ENCODE assay signal across 9 cellular contexts in genomic region chr17:58416937-58417299, GRCh38. TPM values are rescaled to one million over a fixed set of nuclear protein-coding genes. Genes with fewer than 3 reads are reported as not detected.
DNase-seq lines count a peak whose midpoint lies in the region; ATAC-seq and TF ChIP-seq lines count a peak whose summit lies in the region.
"Had no signal": no experiment of that assay in that cellular context is flagged by ENCODE, and none has a peak within 500 bp of the region (broad histone marks: within the 10 kb centered on the region; RNA-seq: fewer than 3 reads in every experiment).

No MANE protein-coding gene starts in this region.

- no peaks in the 10 kb centered on the region for H3K4me1 ChIP-seq in NT2/D1 (ENCODE audit: insufficient read depth, insufficient read length)
- no peaks in the 10 kb centered on the region for H3K4me1 ChIP-seq in esophagus (ENCODE audit: control insufficient read depth in 2 of 2, insufficient read depth in 2 of 2, low read length in 1 of 2)

- CTCF ChIA-PET in CD4-positive, alpha-beta T cell (lab: Charles Lee) = interaction anchor here (0.7 to 3.3 kb wide), 22 partner anchors 9 to 246 kb away, joined by 3 to 39 read pairs (median 5); partner anchors contain the start of genes MKS1 and SUPT4H1

- H3K27ac ChIP-seq in CD4-positive, alpha-beta T cell (ENCODE audit: low read depth, low read length) = no peak overlapping the region
- peak overlapping the region; percentile 81 for H3K27ac ChIP-seq in esophagus (ENCODE audit: low read depth in 2 of 2, low read length in 1 of 2)

- H3K9me3 ChIP-seq in CD4-positive, alpha-beta T cell (ENCODE audit: control insufficient read depth, low read length) = no peaks in the 10 kb centered on the region
- H3K9me3 ChIP-seq in NT2/D1 (ENCODE audit: insufficient read depth, low read length) (no peaks in the 10 kb centered on the region), esophagus (ENCODE audit: control insufficient read depth in 2 of 2, insufficient read depth in 1 of 2, low read depth in 1 of 2, low read length in 1 of 2) (no peaks in the 10 kb centered on the region)

- WGBS in esophagus, 2 donors = 32 to 34% methylated on average over 6 of the region's 6 CpGs

- peak overlapping the region; percentile 8 for H3K27ac Mint-ChIP-seq in CD4-positive, alpha-beta T cell
- no peak overlapping the region for H3K27ac Mint-ChIP-seq in nephron progenitor cell

- no peak for TF ChIP-seq CTCF in CD4-positive, alpha-beta T cell (IDR thresholded peaks at IDR 0.05)
- no peak for TF ChIP-seq CTCF in nephron progenitor cell (IDR thresholded peaks at IDR 0.05)

- peaks cover 15% of the 10 kb centered on the region for H3K4me1 Mint-ChIP-seq in CD4-positive, alpha-beta T cell (ENCODE audit: low read depth)
- H3K4me1 Mint-ChIP-seq in nephron progenitor cell = peaks cover 68% of the 10 kb centered on the region

- POLR2A ChIA-PET in CD4-positive, alpha-beta T cell (lab: Charles Lee) = interaction anchor here (0.9 to 2.0 kb wide), 17 partner anchors 9 to 410 kb away, joined by 3 to 51 read pairs (median 5); partner anchors contain the start of genes HSF5, SRSF1, SUPT4H1 and TSPOAP1

- peak overlapping the region; percentile 61 for H3K9ac ChIP-seq in NT2/D1 (ENCODE audit: insufficient read length, low read depth)

- H3K36me3 ChIP-seq in NT2/D1 (ENCODE audit: insufficient read depth, insufficient read length, low read length) = no peaks in the 10 kb centered on the region
- H3K36me3 ChIP-seq in esophagus (ENCODE audit: control insufficient read depth in 2 of 2, insufficient read depth in 2 of 2, low read length in 1 of 2) = no peaks in the 10 kb centered on the region

- intact Hi-C loops in CD4-positive, alpha-beta T cell (cut with DNase I, micrococcal nuclease) = loop anchor here (1.0 to 5.0 kb wide), 5 partner anchors 65 to 588 kb away; partner anchors contain the start of gene SUPT4H1 (in 2 of the 2)

- no peaks in the 10 kb centered on the region for H3K27me3 Mint-ChIP-seq in CD4-positive, alpha-beta T cell
- H3K27me3 Mint-ChIP-seq in nephron progenitor cell (ENCODE audit: low read depth, poor library complexity) = peaks cover 2% of the 10 kb centered on the region

- H3K4me3 Mint-ChIP-seq in CD4-positive, alpha-beta T cell = no peak overlapping the region
- peak overlapping the region; percentile 86 for H3K4me3 Mint-ChIP-seq in nephron progenitor cell

- H3K36me3 Mint-ChIP-seq in CD4-positive, alpha-beta T cell (ENCODE audit: low read depth) = no peaks in the 10 kb centered on the region
- H3K36me3 Mint-ChIP-seq in nephron progenitor cell (ENCODE audit: low read depth) = no peaks in the 10 kb centered on the region

- no peak for ATAC-seq in CD4-positive, alpha-beta T cell (ENCODE audit: poor library complexity)

- no peaks in the 10 kb centered on the region for H3K9me3 Mint-ChIP-seq in CD4-positive, alpha-beta T cell
- H3K9me3 Mint-ChIP-seq in nephron progenitor cell = no peaks in the 10 kb centered on the region
- H3K9me3 Mint-ChIP-seq: dendritic cell treated with granulocyte-macrophage colony-stimulating factor and Interleukin-4, amounts not matched to agents 40 ng/mL and 50 ng/mL, for 4 days had no signal

- DNase-seq in CD4-positive, alpha-beta T cell = no peak
- no peak for DNase-seq in NT2/D1 (ENCODE audit: low read depth, low spot score)
- peak; percentile 6 for DNase-seq in nephron progenitor cell
- no peak for DNase-seq in NCI-H187 treated with DMSO at 0.1 percent for 48 hours (lab: John Stamatoyannopoulos, UW)
- DNase-seq in Ammon's horn (ENCODE audit: low spot score) = no peak
- DNase-seq in NCI-H2171 (lab: John Stamatoyannopoulos, UW) = no peak
- no peak for DNase-seq in H4 (ENCODE audit: low spot score)

- H3K27me3 ChIP-seq in CD4-positive, alpha-beta T cell (ENCODE audit: control insufficient read depth, insufficient read depth, low read length) = no peaks in the 10 kb centered on the region
- no peaks in the 10 kb centered on the region for H3K27me3 ChIP-seq in NT2/D1 (ENCODE audit: insufficient read depth, insufficient read length)
- no peaks in the 10 kb centered on the region for H3K27me3 ChIP-seq in esophagus (ENCODE audit: control insufficient read depth in 1 of 2, insufficient read depth in 2 of 2, low read length in 2 of 2)

- H3K4me3 ChIP-seq in NT2/D1 (ENCODE audit: insufficient read length, low read depth) = peak overlapping the region; percentile 54
- H3K4me3 ChIP-seq in esophagus (ENCODE audit: low read depth in 1 of 2, low read length in 2 of 2) = peak overlapping the region; percentile 50 to 84

RNA-seq across cellular contexts. Expression of gene RNF43, which starts 0.4 kb away (rescaled TPM):
- 1 to 10 TPM in 1 of 2 experiments, under 1 TPM in 1; 0.69 to 1.9 TPM for total RNA-seq in CD4-positive, alpha-beta T cell
- polyA plus RNA-seq in esophagus = 1 to 10 TPM; 5.7 to 7.5 TPM
- total RNA-seq in H4 (2014; rRNA removed; shearing (Covaris generic)) = 1.8 and 2.1 TPM in 2 replicates
